Comparison of ENCODE assay signal across 36 cellular contexts in the genomic region with DNA sequence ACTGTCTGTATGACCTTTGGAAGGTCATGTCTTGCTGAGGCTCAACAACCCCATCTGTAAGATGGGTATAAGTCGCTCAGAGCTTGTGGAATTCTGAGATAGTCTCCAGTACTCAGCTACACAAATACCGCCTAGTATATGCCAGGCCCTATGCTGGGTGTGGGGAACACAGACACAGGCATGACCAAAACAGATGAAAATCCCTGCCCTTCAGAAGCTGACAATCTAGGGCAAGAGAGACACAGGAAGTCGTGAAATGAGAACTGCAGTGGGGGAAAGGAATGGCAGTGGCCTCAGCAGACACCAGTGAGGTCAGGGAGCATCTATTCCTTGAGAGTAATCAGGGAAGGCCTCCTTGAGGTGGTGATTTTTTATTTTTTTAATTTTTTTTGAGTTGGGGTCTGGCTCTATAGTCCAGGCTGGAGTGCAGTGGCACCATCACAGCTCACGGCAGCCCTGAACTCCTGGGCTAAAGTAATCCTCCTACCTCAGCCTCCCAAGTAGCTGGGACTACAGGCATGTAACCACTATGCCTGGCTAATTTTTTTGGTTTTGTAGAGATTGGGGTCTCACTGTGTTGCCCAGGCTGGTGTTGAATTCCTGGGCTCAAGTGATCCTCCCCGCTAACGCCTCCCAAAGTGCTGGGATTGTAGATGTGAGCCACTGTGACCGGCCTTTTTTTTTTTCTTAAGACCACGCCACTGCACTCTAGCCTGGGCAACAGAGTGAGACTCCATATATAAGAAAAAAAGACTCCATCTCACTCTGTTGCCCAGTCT. TPM values are rescaled to one million over a fixed set of nuclear protein-coding genes. Genes with fewer than 3 reads are reported as not detected.
DNase-seq lines count a peak whose midpoint lies in the region; ATAC-seq, FAIRE-seq and TF ChIP-seq lines count a peak whose summit lies in the region.
"Had no signal": no experiment of that assay in that cellular context is flagged by ENCODE, and none has a peak within 500 bp of the region (broad histone marks: within the 10 kb centered on the region; RNA-seq: fewer than 3 reads in every experiment).

No MANE protein-coding gene starts in this region.

- DNase-seq in activated CD4-positive, alpha-beta T cell treated with anti-CD3 and anti-CD28 coated beads, Interleukin-2, amount 10 ng/mL, durations not matched to agents 7 days and 5 days = no peak
- DNase-seq in activated CD4-positive, alpha-beta T cell treated with anti-CD3 and anti-CD28 coated beads, Interleukin-2, amount 50 U/mL, for 1 hour = no peak
- no peak for DNase-seq in activated CD8-positive, alpha-beta T cell treated with anti-CD3 and anti-CD28 coated beads for 36 hours
- no peak for DNase-seq in endothelial cell of umbilical vein (ENCODE audit: low read depth, low spot score)
- DNase-seq in stimulated activated CD4-positive, alpha-beta T cell treated with anti-CD3 and anti-CD28 coated beads, Interleukin-12 subunit alpha, Interleukin-12 subunit beta, amount 100 ng/mL, for 4 hours = no peak
- DNase-seq in NCI-H345 treated with DMSO at 0.1 percent for 48 hours (lab: John Stamatoyannopoulos, UW; ENCODE audit: unreplicated experiment) = no peak
- DNase-seq: adrenal gland; AML-193; body of pancreas; endodermal cell; foreskin fibroblast; heart right ventricle; KG1; NCI-H1105; NCI-H1930; NCI-H526; NK-92 treated with Interleukin-12 subunit alpha and Interleukin-12 subunit beta, amount 100 ng/mL, for 24 hours; nucleus accumbens; PC-3; stimulated activated CD4-positive, alpha-beta T cell treated with anti-CD3 and anti-CD28 coated beads, Interleukin-2, amount 100 ng/mL, for 48 hours; tibial artery had no signal

- intact Hi-C loops in activated CD8-positive, alpha-beta T cell treated with anti-CD3 and anti-CD28 coated beads for 36 hours (cut with micrococcal nuclease) = no loop called here
- intact Hi-C loops in endothelial cell of umbilical vein (cut with micrococcal nuclease) = no loop called here

- H3K4me1 ChIP-seq in BLaER1 = peaks cover 69% of the 10 kb centered on the region
- H3K4me1 ChIP-seq in endothelial cell of umbilical vein (ENCODE audit: control insufficient read depth, extremely low read depth, insufficient read depth, low read length) = no peaks in the 10 kb centered on the region
- H3K4me1 ChIP-seq: adrenal gland, body of pancreas, heart right ventricle, prostate gland, tibial artery, vagina had no signal

- H3K9ac ChIP-seq in BLaER1 (no peak overlapping the region), endothelial cell of umbilical vein (replicated peaks; ENCODE audit: extremely low read depth, insufficient read depth, low read length) (no peak overlapping the region)

- CTCF ChIA-PET in activated CD4-positive, alpha-beta T cell treated with anti-CD3 and anti-CD28 coated beads, Interleukin-2, amount 10 ng/mL, durations not matched to agents 7 days and 5 days (lab: Charles Lee) = interaction anchor here (0.6 to 1.3 kb wide), 4 partner anchors 21 to 403 kb away, joined by 3 read pairs; a partner anchor contains a TSS
- CTCF ChIA-PET in activated CD8-positive, alpha-beta T cell treated with anti-CD3 and anti-CD28 coated beads for 36 hours (lab: Charles Lee) = interaction anchor here (0.9 to 5.3 kb wide), 2 partner anchors 31 to 54 kb away, joined by 5 to 24 read pairs; no protein-coding TSS in a partner anchor
- CTCF ChIA-PET in endothelial cell of umbilical vein (lab: Charles Lee) = interaction anchor here (1.3 kb wide), 1 partner anchor 32 kb away, joined by 5 read pairs; no protein-coding TSS in a partner anchor

- dilution Hi-C loops in endothelial cell of umbilical vein (cut with MboI; ENCODE audit: extremely low pct_ligation_motif_present, low sequenced_read_pairs) = no loop called here

- no peak overlapping the region for H3K4me3 Mint-ChIP-seq in activated CD4-positive, alpha-beta T cell treated with anti-CD3 and anti-CD28 coated beads, Interleukin-2, amount 10 ng/mL, durations not matched to agents 7 days and 5 days
- no peak overlapping the region for H3K4me3 Mint-ChIP-seq in activated CD8-positive, alpha-beta T cell treated with anti-CD3 and anti-CD28 coated beads for 36 hours
- H3K4me3 Mint-ChIP-seq: dendritic cell treated with granulocyte-macrophage colony-stimulating factor and Interleukin-4, amounts not matched to agents 40 ng/mL and 50 ng/mL, for 4 days; endodermal cell had no signal

- POLR2A ChIA-PET in activated CD4-positive, alpha-beta T cell treated with anti-CD3 and anti-CD28 coated beads, Interleukin-2, amount 10 ng/mL, durations not matched to agents 7 days and 5 days (lab: Charles Lee) = interaction anchor here (0.7 to 0.9 kb wide), 2 partner anchors 52 to 65 kb away, joined by 3 to 6 read pairs; a partner anchor contains a TSS
- POLR2A ChIA-PET in activated CD8-positive, alpha-beta T cell treated with anti-CD3 and anti-CD28 coated beads for 36 hours (lab: Charles Lee) = interaction anchor here (0.7 to 1.0 kb wide), 4 partner anchors 20 to 357 kb away, joined by 3 read pairs; no protein-coding TSS in a partner anchor
- POLR2A ChIA-PET in endothelial cell of umbilical vein (lab: Charles Lee) = interaction anchor here (0.6 kb wide), 1 partner anchor 22 kb away, joined by 3 read pairs; no protein-coding TSS in a partner anchor

- TF ChIP-seq CTCF in activated CD8-positive, alpha-beta T cell treated with anti-CD3 and anti-CD28 coated beads for 36 hours (IDR thresholded peaks at IDR 0.05) = no peak
- TF ChIP-seq CTCF in endothelial cell of umbilical vein (IDR thresholded peaks at IDR 0.05; ENCODE audit: extremely low read depth in 1 of 2, insufficient read depth in 1 of 2, low read depth in 1 of 2, low read length in 2 of 2) = no peak

- no peak for TF ChIP-seq POLR2A in endothelial cell of umbilical vein (IDR thresholded peaks at IDR 0.05; ENCODE audit: low read depth, low read length)

- peak; percentile 52 for FAIRE-seq in endothelial cell of umbilical vein (lab: Jason Lieb, UNC)
- FAIRE-seq: GM12878 had no signal

- H3K27me3 ChIP-seq in BLaER1 = no peaks in the 10 kb centered on the region
- H3K27me3 ChIP-seq in endothelial cell of umbilical vein (ENCODE audit: control insufficient read depth in 2 of 2, insufficient read depth in 2 of 2, low read length in 2 of 2) = no peaks in the 10 kb centered on the region
- H3K27me3 ChIP-seq: vagina had no signal

- BruUV-seq in endothelial cell of umbilical vein (replicated peaks; lab: Mats Ljungman, UMichigan) = no TSS peak

- H3K27ac ChIP-seq in BLaER1 = 0 out of 2 replicates have a peak overlapping the region, but pooled peaks have one; percentile 68
- no peak overlapping the region for H3K27ac ChIP-seq in endothelial cell of umbilical vein (ENCODE audit: insufficient read depth, low read depth, low read length)
- H3K27ac ChIP-seq: adrenal gland, body of pancreas, heart right ventricle, prostate gland, tibial artery, vagina had no signal

- H2AFZ ChIP-seq in endothelial cell of umbilical vein (ENCODE audit: low read depth, low read length) = no peak overlapping the region

- H3K27me3 Mint-ChIP-seq in activated CD4-positive, alpha-beta T cell treated with anti-CD3 and anti-CD28 coated beads, Interleukin-2, amount 10 ng/mL, durations not matched to agents 7 days and 5 days = no peaks in the 10 kb centered on the region
- no peaks in the 10 kb centered on the region for H3K27me3 Mint-ChIP-seq in activated CD8-positive, alpha-beta T cell treated with anti-CD3 and anti-CD28 coated beads for 36 hours

- no peaks in the 10 kb centered on the region for H3K9me3 Mint-ChIP-seq in activated CD4-positive, alpha-beta T cell treated with anti-CD3 and anti-CD28 coated beads, Interleukin-2, amount 10 ng/mL, durations not matched to agents 7 days and 5 days
- no peaks in the 10 kb centered on the region for H3K9me3 Mint-ChIP-seq in activated CD8-positive, alpha-beta T cell treated with anti-CD3 and anti-CD28 coated beads for 36 hours
- H3K9me3 Mint-ChIP-seq: dendritic cell treated with granulocyte-macrophage colony-stimulating factor and Interleukin-4, amounts not matched to agents 40 ng/mL and 50 ng/mL, for 4 days; endodermal cell had no signal

- peak; percentile 6 for ATAC-seq in activated CD8-positive, alpha-beta T cell treated with anti-CD3 and anti-CD28 coated beads for 36 hours
- ATAC-seq in HG03135 (IDR thresholded peaks at IDR 0.05; ENCODE audit: unreplicated experiment) = no peak
- ATAC-seq: body of pancreas, GM12878, heart right ventricle, PC-3, sciatic nerve had no signal

- peak overlapping the region; percentile 33 for H3K27ac Mint-ChIP-seq in activated CD4-positive, alpha-beta T cell treated with anti-CD3 and anti-CD28 coated beads, Interleukin-2, amount 10 ng/mL, durations not matched to agents 7 days and 5 days
- peak overlapping the region; percentile 55 for H3K27ac Mint-ChIP-seq in activated CD8-positive, alpha-beta T cell treated with anti-CD3 and anti-CD28 coated beads for 36 hours
- H3K27ac Mint-ChIP-seq: dendritic cell treated with granulocyte-macrophage colony-stimulating factor and Interleukin-4, amounts not matched to agents 40 ng/mL and 50 ng/mL, for 4 days; endodermal cell had no signal

- no peaks in the 10 kb centered on the region for H3K9me1 ChIP-seq in endothelial cell of umbilical vein (replicated peaks; ENCODE audit: control insufficient read depth, extremely low read depth, insufficient read depth, low read length)

- peaks cover 42% of the 10 kb centered on the region for H3K4me1 Mint-ChIP-seq in activated CD4-positive, alpha-beta T cell treated with anti-CD3 and anti-CD28 coated beads, Interleukin-2, amount 10 ng/mL, durations not matched to agents 7 days and 5 days
- peaks cover 35% of the 10 kb centered on the region for H3K4me1 Mint-ChIP-seq in activated CD8-positive, alpha-beta T cell treated with anti-CD3 and anti-CD28 coated beads for 36 hours (ENCODE audit: low read depth)

- H4K20me1 ChIP-seq in BLaER1 = no peaks in the 10 kb centered on the region
- H4K20me1 ChIP-seq in endothelial cell of umbilical vein (replicated peaks; ENCODE audit: control insufficient read depth, extremely low read depth, insufficient read depth, low read length) = no peaks in the 10 kb centered on the region

- H3K4me2 ChIP-seq in BLaER1 (peak overlapping the region; percentile 77; the same call in 1 of the 2 replicates), endothelial cell of umbilical vein (ENCODE audit: insufficient read depth, low read length) (no peak overlapping the region)

- no peak overlapping the region for H3K4me3 ChIP-seq in BLaER1
- H3K4me3 ChIP-seq in endothelial cell of umbilical vein (replicated peaks in 1 of 3; ENCODE audit: insufficient read depth in 1 of 3, low read depth in 1 of 3, low read length in 3 of 3) = no peak overlapping the region
- H3K4me3 ChIP-seq: adrenal gland, body of pancreas, GM12878, heart right ventricle, prostate gland, tibial artery, vagina had no signal

- H3K36me3 Mint-ChIP-seq in activated CD4-positive, alpha-beta T cell treated with anti-CD3 and anti-CD28 coated beads, Interleukin-2, amount 10 ng/mL, durations not matched to agents 7 days and 5 days (ENCODE audit: low read depth) = peaks cover 3% of the 10 kb centered on the region
- no peaks in the 10 kb centered on the region for H3K36me3 Mint-ChIP-seq in activated CD8-positive, alpha-beta T cell treated with anti-CD3 and anti-CD28 coated beads for 36 hours (ENCODE audit: low read depth)

- no peaks in the 10 kb centered on the region for H3K79me2 ChIP-seq in endothelial cell of umbilical vein (ENCODE audit: control insufficient read depth, insufficient read depth, low read length)

- H3K9me3 ChIP-seq in BLaER1 = no peaks in the 10 kb centered on the region
- no peaks in the 10 kb centered on the region for H3K9me3 ChIP-seq in endothelial cell of umbilical vein (replicated peaks; ENCODE audit: control insufficient read depth, insufficient read depth, low read length)
- H3K9me3 ChIP-seq: adrenal gland, body of pancreas, heart right ventricle, prostate gland, tibial artery, vagina had no signal

- H3K36me3 ChIP-seq in BLaER1 = no peaks in the 10 kb centered on the region
- no peaks in the 10 kb centered on the region for H3K36me3 ChIP-seq in endothelial cell of umbilical vein (ENCODE audit: control insufficient read depth in 2 of 2, extremely low read depth in 1 of 2, insufficient read depth in 2 of 2, low read length in 2 of 2)
- H3K36me3 ChIP-seq: adrenal gland, heart right ventricle, prostate gland, tibial artery, vagina had no signal

RNA-seq across cellular contexts. Expression of a gene that starts 3.2 kb away (rescaled TPM):
- total RNA-seq in activated CD4-positive, alpha-beta T cell treated with anti-CD3 and anti-CD28 coated beads, Interleukin-2, amount 10 ng/mL, durations not matched to agents 7 days and 5 days = 10 to 100 TPM; 45.4 to 48.7 TPM
- 10 to 100 TPM; 13.6 to 14.8 TPM for total RNA-seq in activated CD8-positive, alpha-beta T cell treated with anti-CD3 and anti-CD28 coated beads for 36 hours
- total RNA-seq in endothelial cell of umbilical vein = not detected in 2 replicates
- not detected in 2 replicates for polyA plus RNA-seq in endothelial cell of umbilical vein
- polyA plus RNA-seq in endothelial cell of umbilical vein (2011; cell fraction: cytosol; rRNA removed) = not detected in 2 replicates
- polyA plus RNA-seq in endothelial cell of umbilical vein (2011; cell fraction: nucleus; rRNA removed) = not detected in 2 replicates
- polyA plus RNA-seq in endothelial cell of umbilical vein (2012) = not detected in 2 replicates
- polyA minus RNA-seq in endothelial cell of umbilical vein = not detected in 2 replicates
- not detected for polyA minus RNA-seq in endothelial cell of umbilical vein (2011; cell fraction: cytosol; rRNA and poly(A)+ RNA removed)
- not detected in 2 replicates for polyA minus RNA-seq in endothelial cell of umbilical vein (2011; cell fraction: nucleus; rRNA and poly(A)+ RNA removed)
- total RNA-seq: A673, body of pancreas, H4, kidney epithelial cell, lower leg skin, MCF 10A, myocyte, PC-3, prostate gland, vagina had no signal

RNA-seq across cellular contexts. Expression of a gene that starts 5.4 kb away (rescaled TPM):
- total RNA-seq in activated CD4-positive, alpha-beta T cell treated with anti-CD3 and anti-CD28 coated beads, Interleukin-2, amount 10 ng/mL, durations not matched to agents 7 days and 5 days = 10 to 100 TPM; 12.7 to 17.2 TPM
- total RNA-seq in activated CD8-positive, alpha-beta T cell treated with anti-CD3 and anti-CD28 coated beads for 36 hours = 10 to 100 TPM; 19.7 to 22.0 TPM
- 25.8 and 26.0 TPM in 2 replicates for total RNA-seq in endothelial cell of umbilical vein
- 55.5 and 95.4 TPM in 2 replicates for polyA plus RNA-seq in endothelial cell of umbilical vein
- 29.1 and 37.6 TPM in 2 replicates for polyA plus RNA-seq in endothelial cell of umbilical vein (2011; cell fraction: cytosol; rRNA removed)
- polyA plus RNA-seq in endothelial cell of umbilical vein (2011; cell fraction: nucleus; rRNA removed) = 63.2 and 66.5 TPM in 2 replicates
- 27.7 and 38.5 TPM in 2 replicates for polyA plus RNA-seq in endothelial cell of umbilical vein (2012)
- 11.9 and 17.9 TPM in 2 replicates for polyA minus RNA-seq in endothelial cell of umbilical vein
- 3.1 TPM for polyA minus RNA-seq in endothelial cell of umbilical vein (2011; cell fraction: cytosol; rRNA and poly(A)+ RNA removed)
- 7.2 and 10.6 TPM in 2 replicates for polyA minus RNA-seq in endothelial cell of umbilical vein (2011; cell fraction: nucleus; rRNA and poly(A)+ RNA removed)
- total RNA-seq: body of pancreas, MCF 10A had no signal

RNA-seq across cellular contexts. Expression of a gene that starts 19.9 kb away (rescaled TPM):
- total RNA-seq in activated CD4-positive, alpha-beta T cell treated with anti-CD3 and anti-CD28 coated beads, Interleukin-2, amount 10 ng/mL, durations not matched to agents 7 days and 5 days = not detected
- not detected for total RNA-seq in activated CD8-positive, alpha-beta T cell treated with anti-CD3 and anti-CD28 coated beads for 36 hours
- not detected in 2 replicates for total RNA-seq in endothelial cell of umbilical vein
- polyA plus RNA-seq in endothelial cell of umbilical vein = not detected in 2 replicates
- polyA plus RNA-seq in endothelial cell of umbilical vein (2011; cell fraction: cytosol; rRNA removed) = not detected in 2 replicates
- not detected in 2 replicates for polyA plus RNA-seq in endothelial cell of umbilical vein (2011; cell fraction: nucleus; rRNA removed)
- not detected in 2 replicates for polyA plus RNA-seq in endothelial cell of umbilical vein (2012)
- polyA minus RNA-seq in endothelial cell of umbilical vein = not detected in 2 replicates
- polyA minus RNA-seq in endothelial cell of umbilical vein (2011; cell fraction: cytosol; rRNA and poly(A)+ RNA removed) = not detected
- polyA minus RNA-seq in endothelial cell of umbilical vein (2011; cell fraction: nucleus; rRNA and poly(A)+ RNA removed) = not detected in 2 replicates
- total RNA-seq: A673; body of pancreas; esophagus mucosa; GM12878; H4; kidney epithelial cell; lower leg skin; MCF 10A; sciatic nerve; T-helper 1 cell treated with Interleukin-12 subunit alpha and Interleukin-12 subunit beta and Interleukin-4 antibody, amounts not matched to agents 30 ng/mL and 1 ng/mL, for 36 hours; vagina had no signal

RNA-seq across cellular contexts. Expression of a gene that starts 39.7 kb away (rescaled TPM):
- 10 to 100 TPM; 10.4 to 11.9 TPM for total RNA-seq in activated CD4-positive, alpha-beta T cell treated with anti-CD3 and anti-CD28 coated beads, Interleukin-2, amount 10 ng/mL, durations not matched to agents 7 days and 5 days
- total RNA-seq in activated CD8-positive, alpha-beta T cell treated with anti-CD3 and anti-CD28 coated beads for 36 hours = 10 to 100 TPM in 1 of 2 experiments, 1 to 10 TPM in 1; 9.6 to 14.6 TPM
- 11.8 and 12.2 TPM in 2 replicates for total RNA-seq in endothelial cell of umbilical vein
- 21.7 and 21.8 TPM in 2 replicates for polyA plus RNA-seq in endothelial cell of umbilical vein
- 14.2 and 17.3 TPM in 2 replicates for polyA plus RNA-seq in endothelial cell of umbilical vein (2011; cell fraction: cytosol; rRNA removed)
- 20.5 and 24.1 TPM in 2 replicates for polyA plus RNA-seq in endothelial cell of umbilical vein (2011; cell fraction: nucleus; rRNA removed)
- 7.2 and 18.3 TPM in 2 replicates for polyA plus RNA-seq in endothelial cell of umbilical vein (2012)
- 8.1 and 11.6 TPM in 2 replicates for polyA minus RNA-seq in endothelial cell of umbilical vein
- polyA minus RNA-seq in endothelial cell of umbilical vein (2011; cell fraction: cytosol; rRNA and poly(A)+ RNA removed) = not detected
- 3.0 and 6.0 TPM in 2 replicates for polyA minus RNA-seq in endothelial cell of umbilical vein (2011; cell fraction: nucleus; rRNA and poly(A)+ RNA removed)

RNA-seq across cellular contexts. Expression of a gene that starts 44.4 kb away (rescaled TPM):
- total RNA-seq in activated CD4-positive, alpha-beta T cell treated with anti-CD3 and anti-CD28 coated beads, Interleukin-2, amount 10 ng/mL, durations not matched to agents 7 days and 5 days = 10 to 100 TPM; 21.2 to 28.1 TPM
- 10 to 100 TPM; 15.5 to 16.6 TPM for total RNA-seq in activated CD8-positive, alpha-beta T cell treated with anti-CD3 and anti-CD28 coated beads for 36 hours
- 21.1 and 22.1 TPM in 2 replicates for total RNA-seq in endothelial cell of umbilical vein
- polyA plus RNA-seq in endothelial cell of umbilical vein = 13.8 and 14.8 TPM in 2 replicates
- polyA plus RNA-seq in endothelial cell of umbilical vein (2011; cell fraction: cytosol; rRNA removed) = 9.0 and 11.6 TPM in 2 replicates
- polyA plus RNA-seq in endothelial cell of umbilical vein (2011; cell fraction: nucleus; rRNA removed) = 6.7 and 7.7 TPM in 2 replicates
- 13.3 and 22.7 TPM in 2 replicates for polyA plus RNA-seq in endothelial cell of umbilical vein (2012)
- polyA minus RNA-seq in endothelial cell of umbilical vein = 7.7 and 11.2 TPM in 2 replicates
- 8.4 TPM for polyA minus RNA-seq in endothelial cell of umbilical vein (2011; cell fraction: cytosol; rRNA and poly(A)+ RNA removed)
- polyA minus RNA-seq in endothelial cell of umbilical vein (2011; cell fraction: nucleus; rRNA and poly(A)+ RNA removed) = 1.8 and 6.9 TPM in 2 replicates

Comparison
In these comparisons a context has a peak if more than half of its experiments do, and no peak if none do; other contexts are left out.
1. RNA of a gene that starts 3.2 kb away (total RNA-seq): 45.4 to 48.7 TPM in activated CD4-positive, alpha-beta T cell treated with anti-CD3 and anti-CD28 coated beads, Interleukin-2, amount 10 ng/mL, durations not matched to agents 7 days and 5 days and 13.6 to 14.8 TPM in activated CD8-positive, alpha-beta T cell treated with anti-CD3 and anti-CD28 coated beads for 36 hours; not detected in endothelial cell of umbilical vein; every median in the first group is over 10 times any median in the second.